Comparison of ENCODE assay signal across 1 cellular context in the genomic region with DNA sequence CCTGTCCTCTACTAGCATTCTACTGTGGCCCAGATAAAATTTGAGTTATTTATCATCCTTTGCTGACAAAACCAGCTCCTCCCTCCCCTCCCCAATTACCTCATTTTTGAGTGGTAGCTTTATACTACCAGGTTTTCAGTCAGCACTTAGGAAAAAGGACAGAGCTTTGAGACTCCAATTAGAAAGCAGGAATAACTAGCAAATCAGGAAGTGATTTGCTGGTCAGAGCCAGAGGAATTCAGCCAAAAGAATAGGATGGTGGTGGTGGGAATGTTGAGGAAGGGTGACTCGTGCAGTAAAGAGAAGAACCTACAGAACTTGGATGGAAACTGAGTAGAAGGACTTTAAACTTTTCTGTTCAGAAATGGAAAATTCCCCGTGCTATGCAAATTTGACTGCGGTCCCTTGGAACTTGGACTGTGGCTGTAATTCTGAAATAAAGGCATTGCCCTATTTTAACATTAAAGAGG.
TF ChIP-seq lines count a peak whose summit lies in the region.

No MANE protein-coding gene starts in this region.

TF ChIP-seq in HEK293, 187 proteins besides CTCF, POLR2A, EP300 and RAD21 (continued from another document):
- no peak for TF ChIP-seq PRDM1 (tag by site-specific recombination; IDR thresholded peaks at IDR 0.05)
- no peak for TF ChIP-seq ZBTB20 (tag by site-specific recombination; IDR thresholded peaks at IDR 0.05)
- TF ChIP-seq ZFP3 (tag by site-specific recombination; IDR thresholded peaks at IDR 0.05; ENCODE audit: low read depth): no peak
